ENCODE assay signal across 1 cellular context in the genomic region with DNA sequence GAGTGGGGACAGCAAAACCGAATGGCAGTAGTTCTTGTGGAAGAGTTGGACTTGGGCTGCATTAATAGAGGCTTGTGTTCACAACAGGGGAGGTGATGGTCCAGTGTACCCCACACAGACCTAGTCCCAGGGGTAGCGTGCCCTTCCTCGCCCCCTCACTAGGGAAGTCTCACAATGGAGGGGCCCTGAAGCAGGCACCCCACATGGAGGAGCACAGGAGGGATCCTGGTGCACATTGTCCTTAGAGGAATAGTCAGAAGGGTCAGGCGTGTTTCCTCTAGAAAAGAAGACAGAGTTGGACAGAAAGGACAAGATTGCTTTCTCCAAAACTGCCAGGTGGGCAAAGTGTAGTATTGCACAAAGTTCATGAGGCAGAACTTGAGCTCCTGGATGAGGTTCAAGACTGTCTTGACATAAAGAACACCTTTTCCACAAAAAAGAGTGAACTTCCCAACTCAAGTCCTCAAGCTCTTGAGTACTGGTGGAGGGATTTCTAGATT.
TF ChIP-seq lines count a peak whose summit lies in the region.

No MANE protein-coding gene starts in this region.

TF ChIP-seq in liver, 16 proteins besides CTCF, POLR2A, EP300 and RAD21 (continued from another document):
- TF ChIP-seq, protein P1, sequence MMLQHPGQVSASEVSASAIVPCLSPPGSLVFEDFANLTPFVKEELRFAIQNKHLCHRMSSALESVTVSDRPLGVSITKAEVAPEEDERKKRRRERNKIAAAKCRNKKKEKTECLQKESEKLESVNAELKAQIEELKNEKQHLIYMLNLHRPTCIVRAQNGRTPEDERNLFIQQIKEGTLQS (IDR thresholded peaks at IDR 0.05): no peak
- TF ChIP-seq NR2F2 (IDR thresholded peaks at IDR 0.05) (no peak), TAF1 (conservative IDR thresholded peaks at IDR 0.05) (no peak), JUND (IDR thresholded peaks at IDR 0.05) (no peak), HNF4A (conservative IDR thresholded peaks at IDR 0.05) (no peak), FOXA2 (IDR thresholded peaks at IDR 0.05) (no peak), HNF4G (IDR thresholded peaks at IDR 0.05) (no peak), YY1 (IDR thresholded peaks at IDR 0.05) (no peak), RXRA (IDR thresholded peaks at IDR 0.05) (no peak), GABPA (IDR thresholded peaks at IDR 0.05 in 1 of 2, conservative IDR thresholded peaks at IDR 0.05 in 1 of 2) (no peak), SP1 (IDR thresholded peaks at IDR 0.05) (no peak)
- TF ChIP-seq, protein P2, sequence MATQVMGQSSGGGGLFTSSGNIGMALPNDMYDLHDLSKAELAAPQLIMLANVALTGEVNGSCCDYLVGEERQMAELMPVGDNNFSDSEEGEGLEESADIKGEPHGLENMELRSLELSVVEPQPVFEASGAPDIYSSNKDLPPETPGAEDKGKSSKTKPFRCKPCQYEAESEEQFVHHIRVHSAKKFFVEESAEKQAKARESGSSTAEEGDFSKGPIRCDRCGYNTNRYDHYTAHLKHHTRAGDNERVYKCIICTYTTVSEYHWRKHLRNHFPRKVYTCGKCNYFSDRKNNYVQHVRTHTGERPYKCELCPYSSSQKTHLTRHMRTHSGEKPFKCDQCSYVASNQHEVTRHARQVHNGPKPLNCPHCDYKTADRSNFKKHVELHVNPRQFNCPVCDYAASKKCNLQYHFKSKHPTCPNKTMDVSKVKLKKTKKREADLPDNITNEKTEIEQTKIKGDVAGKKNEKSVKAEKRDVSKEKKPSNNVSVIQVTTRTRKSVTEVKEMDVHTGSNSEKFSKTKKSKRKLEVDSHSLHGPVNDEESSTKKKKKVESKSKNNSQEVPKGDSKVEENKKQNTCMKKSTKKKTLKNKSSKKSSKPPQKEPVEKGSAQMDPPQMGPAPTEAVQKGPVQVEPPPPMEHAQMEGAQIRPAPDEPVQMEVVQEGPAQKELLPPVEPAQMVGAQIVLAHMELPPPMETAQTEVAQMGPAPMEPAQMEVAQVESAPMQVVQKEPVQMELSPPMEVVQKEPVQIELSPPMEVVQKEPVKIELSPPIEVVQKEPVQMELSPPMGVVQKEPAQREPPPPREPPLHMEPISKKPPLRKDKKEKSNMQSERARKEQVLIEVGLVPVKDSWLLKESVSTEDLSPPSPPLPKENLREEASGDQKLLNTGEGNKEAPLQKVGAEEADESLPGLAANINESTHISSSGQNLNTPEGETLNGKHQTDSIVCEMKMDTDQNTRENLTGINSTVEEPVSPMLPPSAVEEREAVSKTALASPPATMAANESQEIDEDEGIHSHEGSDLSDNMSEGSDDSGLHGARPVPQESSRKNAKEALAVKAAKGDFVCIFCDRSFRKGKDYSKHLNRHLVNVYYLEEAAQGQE (IDR thresholded peaks at IDR 0.05): no peak
- TF ChIP-seq, protein P3, sequence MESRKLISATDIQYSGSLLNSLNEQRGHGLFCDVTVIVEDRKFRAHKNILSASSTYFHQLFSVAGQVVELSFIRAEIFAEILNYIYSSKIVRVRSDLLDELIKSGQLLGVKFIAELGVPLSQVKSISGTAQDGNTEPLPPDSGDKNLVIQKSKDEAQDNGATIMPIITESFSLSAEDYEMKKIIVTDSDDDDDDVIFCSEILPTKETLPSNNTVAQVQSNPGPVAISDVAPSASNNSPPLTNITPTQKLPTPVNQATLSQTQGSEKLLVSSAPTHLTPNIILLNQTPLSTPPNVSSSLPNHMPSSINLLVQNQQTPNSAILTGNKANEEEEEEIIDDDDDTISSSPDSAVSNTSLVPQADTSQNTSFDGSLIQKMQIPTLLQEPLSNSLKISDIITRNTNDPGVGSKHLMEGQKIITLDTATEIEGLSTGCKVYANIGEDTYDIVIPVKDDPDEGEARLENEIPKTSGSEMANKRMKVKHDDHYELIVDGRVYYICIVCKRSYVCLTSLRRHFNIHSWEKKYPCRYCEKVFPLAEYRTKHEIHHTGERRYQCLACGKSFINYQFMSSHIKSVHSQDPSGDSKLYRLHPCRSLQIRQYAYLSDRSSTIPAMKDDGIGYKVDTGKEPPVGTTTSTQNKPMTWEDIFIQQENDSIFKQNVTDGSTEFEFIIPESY (IDR thresholded peaks at IDR 0.05): no peak
- TF ChIP-seq, protein P4, sequence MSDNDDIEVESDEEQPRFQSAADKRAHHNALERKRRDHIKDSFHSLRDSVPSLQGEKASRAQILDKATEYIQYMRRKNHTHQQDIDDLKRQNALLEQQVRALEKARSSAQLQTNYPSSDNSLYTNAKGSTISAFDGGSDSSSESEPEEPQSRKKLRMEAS (IDR thresholded peaks at IDR 0.05): no peak
TF ChIP-seq in liver: peak in this region for 0.
